8 cellular contexts compared by ENCODE assay signal in the genomic region with DNA sequence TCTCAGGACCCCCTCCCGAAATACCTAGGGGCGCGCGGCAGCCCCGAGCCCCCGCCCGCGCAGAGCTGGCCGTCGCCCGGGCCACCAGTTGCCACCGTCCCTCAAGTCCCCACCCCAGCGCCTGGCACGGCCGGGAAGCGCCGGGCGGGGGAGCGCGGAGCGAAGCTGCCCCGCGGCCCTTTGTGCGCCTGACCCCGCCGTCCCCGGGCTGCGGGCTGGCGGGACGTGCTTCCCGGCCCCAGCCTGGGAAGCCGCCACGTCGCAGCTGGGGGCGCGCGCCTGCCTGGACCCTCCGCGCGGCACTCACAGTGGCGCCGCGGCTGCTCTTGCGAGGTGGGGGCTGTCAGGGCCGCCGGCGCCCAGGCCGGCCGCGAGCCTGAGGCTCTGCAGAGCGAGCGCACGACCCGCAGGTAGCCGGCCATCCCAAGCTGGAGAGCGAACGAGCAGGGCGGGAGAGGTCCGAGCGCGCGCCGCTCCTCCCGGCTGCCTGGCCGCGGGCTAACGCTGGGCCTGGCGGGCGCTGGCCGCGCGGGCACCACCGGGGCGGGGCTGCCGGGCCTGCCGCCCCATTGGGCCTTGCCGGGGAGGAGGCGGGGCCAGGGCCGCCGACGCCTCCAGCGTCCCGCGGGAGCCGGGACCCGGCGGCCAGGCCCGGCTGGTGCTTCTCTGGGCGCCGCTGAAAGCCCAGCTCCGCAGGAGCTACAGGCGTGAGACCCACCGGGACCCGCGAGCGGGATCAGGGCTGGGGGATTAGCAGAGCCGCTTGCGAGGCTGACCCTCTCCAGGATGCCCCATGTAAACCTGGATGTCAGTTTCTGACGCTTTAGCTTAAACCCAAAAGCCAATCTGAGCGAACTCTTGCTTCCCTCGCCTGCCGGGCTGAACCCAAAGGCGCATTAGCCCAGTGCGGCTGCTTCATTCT. TPM values are rescaled to one million over a fixed set of nuclear protein-coding genes. Genes with fewer than 3 reads are reported as not detected.
A peak's percentile ranks its signal among the peaks of the same experiment; 100 is the strongest.
DNase-seq lines count a peak whose midpoint lies in the region; ATAC-seq and TF ChIP-seq lines count a peak whose summit lies in the region.

A gene (minus strand): TSS at position 500 of the 922 bp plus-strand sequence. CDS start 78 bp downstream, at position 422.

- peak within 1 kb of the TSS; percentile 95 for H3K23ac ChIP-seq in IMR-90 (ENCODE audit: low read depth, low read length)

- CTCF ChIA-PET in IMR-90 (lab: Yijun Ruan, JAX): interaction anchor here (0.7 kb wide), 1 partner anchor 40 kb away, joined by 3 read pairs; no protein-coding TSS in a partner anchor

- H2BK5ac ChIP-seq in IMR-90 (ENCODE audit: low read depth, low read length, poor library complexity, severe bottlenecking): peak within 1 kb of the TSS; percentile 72

- H3K27me3 Mint-ChIP-seq in nephron (ENCODE audit: low read depth): no peaks in the 10 kb centered on the region

- dilution Hi-C loops in IMR-90 (cut with HindIII; ENCODE audit: low sequenced_read_pairs, unreplicated experiment): no loop called here

- TF ChIP-seq POLR2A in IMR-90 (IDR thresholded peaks at IDR 0.05; ENCODE audit: low read depth, low read length) (peak; percentile 93), Raji (IDR thresholded peaks at IDR 0.05; ENCODE audit: insufficient read depth, low read depth, low read length) (peak; percentile 93)

- H2BK120ac ChIP-seq in IMR-90 (ENCODE audit: low read depth, low read length): peak within 1 kb of the TSS; percentile 57

- H3K4me2 ChIP-seq in IMR-90 (ENCODE audit: low read depth, low read length): peak within 1 kb of the TSS; percentile 98

- BruUV-seq in IMR-90 (replicated peaks; lab: Mats Ljungman, UMichigan): no TSS peak

- H3K56ac ChIP-seq in IMR-90 (ENCODE audit: extremely low read depth, insufficient read depth, low read length): peak within 1 kb of the TSS; percentile 44

- peak within 1 kb of the TSS; percentile 87 for H4K91ac ChIP-seq in IMR-90 (ENCODE audit: insufficient read depth, low read depth, low read length)

- H3K4ac ChIP-seq in IMR-90 (ENCODE audit: low read depth, low read length): peak within 1 kb of the TSS; percentile 92

- peak within 1 kb of the TSS; percentile 92 for H2AK5ac ChIP-seq in IMR-90 (ENCODE audit: low read depth, low read length)

- TF ChIP-seq RAD21 in IMR-90 (IDR thresholded peaks at IDR 0.05; ENCODE audit: low read length): no peak

- ATAC-seq in GM21526 (IDR thresholded peaks at IDR 0.05; ENCODE audit: low FRiP score, unreplicated experiment) (peak; percentile 59), IMR-90 (ENCODE audit: low read depth) (peak; percentile 90)

- TF ChIP-seq CTCF in IMR-90 (conservative IDR thresholded peaks at IDR 0.05; ENCODE audit: low read depth, low read length) (no peak), nephron (IDR thresholded peaks at IDR 0.05; ENCODE audit: unreplicated experiment in 3 of 3) (no peak)

- peak within 1 kb of the TSS; percentile 40 to 84; a peak in 3 of 4 replicates for H4K8ac ChIP-seq in IMR-90 (ENCODE audit: low read depth in 2 of 2, low read length in 2 of 2)

- WGBS in IMR-90 (ENCODE audit: extremely low coverage in 2 of 2, insufficient read length in 1 of 2), 2 experiments: 0% methylated on average over 34 of the region's 104 CpGs; no CpG with 5 or more reads in 1 of the 2 experiments

- no peaks in the 10 kb centered on the region for H3K36me3 ChIP-seq in IMR-90 (ENCODE audit: control insufficient read depth, insufficient read depth, low read length)

- peak within 1 kb of the TSS; percentile 74 for H3K9ac ChIP-seq in IMR-90 (ENCODE audit: low read depth, low read length)

- no peak within 1 kb of the TSS for H2BK20ac ChIP-seq in IMR-90 (ENCODE audit: low read depth, low read length)

- peak within 1 kb of the TSS; percentile 93 for H3K4me3 ChIP-seq in IMR-90 (ENCODE audit: insufficient read depth, low read depth, low read length)

- H3K27me3 ChIP-seq in IMR-90 (ENCODE audit: control insufficient read depth, insufficient read depth, low read length): no peaks in the 10 kb centered on the region

- H3K36me3 Mint-ChIP-seq in nephron (ENCODE audit: low read depth): no peaks in the 10 kb centered on the region

- peak within 1 kb of the TSS; percentile 94 for H2AK9ac ChIP-seq in IMR-90 (replicated peaks; ENCODE audit: low read depth, low read length, poor library complexity)

- H3K27ac ChIP-seq in IMR-90 (ENCODE audit: insufficient read depth, low read length): peak within 1 kb of the TSS; percentile 58

- in situ Hi-C loops in IMR-90 (cut with MboI; ENCODE audit: low sequenced_read_pairs): no loop called here

- no peaks in the 10 kb centered on the region for H3K9me3 Mint-ChIP-seq in nephron

- peaks cover 78% of the 10 kb centered on the region for H3K4me1 Mint-ChIP-seq in nephron

- peaks cover 31% of the 10 kb centered on the region for H3K4me1 ChIP-seq in IMR-90 (ENCODE audit: control insufficient read depth, insufficient read depth, low read length)

- intact Hi-C loops in IMR-90 (cut with micrococcal nuclease): loop anchor here (2.0 kb wide), 1 partner anchor 53 kb away; no protein-coding TSS in a partner anchor

- peaks cover 23% of the 10 kb centered on the region for H3K9me1 ChIP-seq in IMR-90 (ENCODE audit: insufficient read depth, low read length)

- H2BK15ac ChIP-seq in IMR-90 (ENCODE audit: low read depth, low read length): no peak within 1 kb of the TSS; the same call in 2 of the 3 replicates

- peak within 1 kb of the TSS; percentile 89 to 94 (median 92) for H3K27ac Mint-ChIP-seq in nephron

- POLR2A ChIA-PET in IMR-90 (lab: Charles Lee; ENCODE audit: unreplicated experiment): interaction anchor here (0.7 kb wide), 1 partner anchor 40 kb away, joined by 3 read pairs; no protein-coding TSS in a partner anchor

- peak within 1 kb of the TSS; percentile 97 for H3K14ac ChIP-seq in IMR-90 (replicated peaks; ENCODE audit: low read depth, low read length)

- peak within 1 kb of the TSS; percentile 96 for H2AFZ ChIP-seq in IMR-90 (replicated peaks; ENCODE audit: low read length, poor library complexity)

- H3K18ac ChIP-seq in IMR-90 (ENCODE audit: low read depth, low read length): peak within 1 kb of the TSS; percentile 74

- H3K79me1 ChIP-seq in IMR-90 (ENCODE audit: low read depth in 1 of 2, low read length in 2 of 2): peaks cover 23 to 40% of the 10 kb centered on the region in 2 experiments

- H4K5ac ChIP-seq in IMR-90 (ENCODE audit: low read depth, low read length): peak within 1 kb of the TSS; percentile 52

- DNase-seq in DMS79 treated with DMSO at 0.1 percent for 48 hours (lab: John Stamatoyannopoulos, UW): peak; percentile 32
- DNase-seq in IMR-90: peak; percentile 79
- peak; percentile 58 for DNase-seq in activated gamma-delta T cell (lab: John Stamatoyannopoulos, UW)
- DNase-seq in fibroblast of the conjunctiva (ENCODE audit: low read depth): peak; percentile 38
- peak; percentile 64 for DNase-seq in stromal cell of bone marrow (ENCODE audit: low read depth)

- H3K9me3 ChIP-seq in IMR-90 (ENCODE audit: control insufficient read depth, insufficient read depth, low read length): no peaks in the 10 kb centered on the region

- peak within 1 kb of the TSS; percentile 92 to 94 (median 93) for H3K4me3 Mint-ChIP-seq in nephron

- peaks cover 20% of the 10 kb centered on the region for H4K20me1 ChIP-seq in IMR-90 (ENCODE audit: insufficient read depth, low read length)

TF ChIP-seq in IMR-90, 13 proteins besides CTCF, POLR2A, EP300 and RAD21:
- TF ChIP-seq MAZ (IDR thresholded peaks at IDR 0.05; ENCODE audit: borderline replicate concordance, low read depth, low read length) (peak; percentile 73; the same call in 1 of the 2 replicates), MXI1 (IDR thresholded peaks at IDR 0.05; ENCODE audit: borderline replicate concordance, low read depth, low read length) (0 out of 2 replicates have a peak, but pooled peaks have one; percentile 57)
- TF ChIP-seq, protein P1, sequence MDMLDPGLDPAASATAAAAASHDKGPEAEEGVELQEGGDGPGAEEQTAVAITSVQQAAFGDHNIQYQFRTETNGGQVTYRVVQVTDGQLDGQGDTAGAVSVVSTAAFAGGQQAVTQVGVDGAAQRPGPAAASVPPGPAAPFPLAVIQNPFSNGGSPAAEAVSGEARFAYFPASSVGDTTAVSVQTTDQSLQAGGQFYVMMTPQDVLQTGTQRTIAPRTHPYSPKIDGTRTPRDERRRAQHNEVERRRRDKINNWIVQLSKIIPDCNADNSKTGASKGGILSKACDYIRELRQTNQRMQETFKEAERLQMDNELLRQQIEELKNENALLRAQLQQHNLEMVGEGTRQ (IDR thresholded peaks at IDR 0.05; ENCODE audit: low read depth, low read length): no peak
- TF ChIP-seq, protein P2, sequence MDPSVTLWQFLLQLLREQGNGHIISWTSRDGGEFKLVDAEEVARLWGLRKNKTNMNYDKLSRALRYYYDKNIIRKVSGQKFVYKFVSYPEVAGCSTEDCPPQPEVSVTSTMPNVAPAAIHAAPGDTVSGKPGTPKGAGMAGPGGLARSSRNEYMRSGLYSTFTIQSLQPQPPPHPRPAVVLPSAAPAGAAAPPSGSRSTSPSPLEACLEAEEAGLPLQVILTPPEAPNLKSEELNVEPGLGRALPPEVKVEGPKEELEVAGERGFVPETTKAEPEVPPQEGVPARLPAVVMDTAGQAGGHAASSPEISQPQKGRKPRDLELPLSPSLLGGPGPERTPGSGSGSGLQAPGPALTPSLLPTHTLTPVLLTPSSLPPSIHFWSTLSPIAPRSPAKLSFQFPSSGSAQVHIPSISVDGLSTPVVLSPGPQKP (IDR thresholded peaks at IDR 0.05; ENCODE audit: borderline replicate concordance, low read depth, low read length): no peak

RNA-seq across cellular contexts. Expression of the gene that starts here (rescaled TPM):
- total RNA-seq in IMR-90 (2012; rRNA removed): 87.2 and 118 TPM in 2 replicates
- 84.2 and 84.9 TPM in 2 replicates for polyA plus RNA-seq in IMR-90 (2012; rRNA removed)
- 49.5 and 94.7 TPM in 2 replicates for polyA plus RNA-seq in IMR-90 (2012; cell fraction: cytosol; rRNA removed)
- polyA plus RNA-seq in IMR-90 (2012; cell fraction: nucleus; rRNA removed; ENCODE audit: low replicate concordance): 37.6 and 62.1 TPM in 2 replicates

Comparison
In these comparisons a context has a peak if more than half of its experiments do, and no peak if none do; other contexts are left out.
1. Peak in every context shown above with its lines: DNase-seq, ATAC-seq, H3K4me3 ChIP-seq and H3K27ac ChIP-seq.